Comparison of ENCODE assay signal across 25 cellular contexts in the genomic region with DNA sequence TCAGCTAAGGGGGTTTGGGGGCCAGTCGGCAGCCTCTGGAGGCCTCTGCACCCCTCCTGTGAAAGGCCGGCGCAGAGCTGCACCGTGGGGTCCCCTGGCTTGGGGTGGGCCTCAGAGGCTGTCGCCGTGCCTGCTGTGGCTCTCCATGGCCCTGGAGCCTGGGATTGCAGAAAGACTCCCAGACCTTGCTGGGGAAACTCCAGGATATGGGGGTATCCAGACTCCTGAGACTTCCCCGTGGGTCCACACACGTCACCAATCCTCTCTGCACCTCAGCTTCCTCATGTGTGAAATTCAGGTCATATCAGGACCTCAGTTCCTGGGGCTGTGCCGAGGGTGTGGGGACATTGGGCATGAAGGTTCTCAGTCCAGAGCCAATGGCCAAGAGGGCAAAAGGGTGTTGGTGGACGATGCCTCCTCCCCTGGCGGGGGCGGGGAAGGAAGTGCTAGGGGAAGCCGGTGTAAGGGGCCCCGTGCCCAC.
DNase-seq lines count a peak whose midpoint lies in the region; ATAC-seq, FAIRE-seq and TF ChIP-seq lines count a peak whose summit lies in the region.
"Had no signal": no experiment of that assay in that cellular context is flagged by ENCODE, and none has a peak within 500 bp of the region (broad histone marks: within the 10 kb centered on the region; RNA-seq: fewer than 3 reads in every experiment).

No MANE protein-coding gene starts in this region.

- H3K27ac Mint-ChIP-seq in chondrocyte (ENCODE audit: unreplicated experiment), result no peak overlapping the region
- H3K27ac Mint-ChIP-seq: activated CD4-positive, alpha-beta memory T cell treated with anti-CD3 and anti-CD28 coated beads, Interleukin-2, amount 10 ng/mL, durations not matched to agents 7 days and 5 days; activated naive CD8-positive, alpha-beta T cell; naive thymus-derived CD4-positive, alpha-beta T cell; T-cell had no signal

- H3K27ac ChIP-seq in right lobe of liver (no peak overlapping the region), sigmoid colon (no peak overlapping the region)
- H3K27ac ChIP-seq: epithelial cell of prostate, HL-60, SJCRH30 had no signal

- H3K27me3 ChIP-seq in right lobe of liver (no peaks in the 10 kb centered on the region), sigmoid colon (no peaks in the 10 kb centered on the region)
- H3K27me3 ChIP-seq: SJCRH30 had no signal

- no peak overlapping the region for H3K4me3 Mint-ChIP-seq in chondrocyte (ENCODE audit: unreplicated experiment)
- H3K4me3 Mint-ChIP-seq: activated CD4-positive, alpha-beta memory T cell treated with anti-CD3 and anti-CD28 coated beads, Interleukin-2, amount 10 ng/mL, durations not matched to agents 7 days and 5 days; activated naive CD8-positive, alpha-beta T cell; T-cell had no signal

- WGBS in right lobe of liver (ENCODE audit: insufficient coverage, low coverage, low lambda C conversion rate, missing lambda C conversion rate), result 0% methylated on average over 1 of the region's 14 CpGs
- 89 to 91% methylated on average over 14 of the region's 14 CpGs for WGBS in sigmoid colon, 2 donors

- TF ChIP-seq CTCF in chondrocyte (IDR thresholded peaks at IDR 0.05) (no peak), right lobe of liver (IDR thresholded peaks at IDR 0.05) (no peak), sigmoid colon (IDR thresholded peaks at IDR 0.05) (no peak), GM20000 (IDR thresholded peaks at IDR 0.05; ENCODE audit: extremely low read depth, missing control alignments) (no peak)

- no peaks in the 10 kb centered on the region for H3K9me3 ChIP-seq in right lobe of liver
- no peaks in the 10 kb centered on the region for H3K9me3 ChIP-seq in sigmoid colon
- H3K9me3 ChIP-seq: Caco-2 had no signal

- H3K4me3 ChIP-seq in right lobe of liver (no peak overlapping the region), sigmoid colon (no peak overlapping the region)
- H3K4me3 ChIP-seq: SJCRH30 had no signal

- H3K9me3 Mint-ChIP-seq in chondrocyte (ENCODE audit: low read depth), result no peaks in the 10 kb centered on the region
- H3K9me3 Mint-ChIP-seq: activated CD4-positive, alpha-beta memory T cell treated with anti-CD3 and anti-CD28 coated beads, Interleukin-2, amount 10 ng/mL, durations not matched to agents 7 days and 5 days; naive thymus-derived CD4-positive, alpha-beta T cell; T-cell had no signal

- H3K36me3 Mint-ChIP-seq in chondrocyte (ENCODE audit: low read depth), result no peaks in the 10 kb centered on the region
- H3K36me3 Mint-ChIP-seq: T-cell had no signal

- peak in 3 of 4 donors; percentile 44 to 60 (median 45) for ATAC-seq in right lobe of liver
- no peak for ATAC-seq in HG02885 (IDR thresholded peaks at IDR 0.05; ENCODE audit: poor library complexity, unreplicated experiment)
- ATAC-seq: naive thymus-derived CD4-positive, alpha-beta T cell; T-cell had no signal

- no peaks in the 10 kb centered on the region for H3K4me1 Mint-ChIP-seq in chondrocyte (ENCODE audit: low read depth)

- peak; percentile 53 for DNase-seq in activated effector memory CD4-positive, alpha-beta T cell treated with anti-CD3 and anti-CD28 coated beads, Interleukin-2, amount 50 U/mL, for 16 hours
- no peak for DNase-seq in activated effector memory CD4-positive, alpha-beta T cell treated with Interleukin-2 at 50 U/mL for 16 hours
- DNase-seq in chondrocyte (ENCODE audit: low spot score), result peak; percentile 79
- DNase-seq in right lobe of liver, result peak; percentile 17 to 85 (median 53)
- DNase-seq in sigmoid colon, result peak; percentile 48
- DNase-seq in GM20000 (ENCODE audit: low spot score), result no peak
- no peak for DNase-seq in H54 (ENCODE audit: insufficient read length, low spot score)
- DNase-seq: activated CD4-positive, alpha-beta memory T cell treated with anti-CD3 and anti-CD28 coated beads, Interleukin-2, amount 10 ng/mL, durations not matched to agents 7 days and 5 days; activated T-cell treated with anti-CD3 and anti-CD28 coated beads for 4 hours; cerebellar nuclear complex; DMS79 treated with DMSO at 0.1 percent for 48 hours; naive thymus-derived CD4-positive, alpha-beta T cell; NCI-H1048; NCI-H1694 treated with DMSO at 0.1 percent for 48 hours; NCI-H2171; NCI-H524; NK-92 treated with Interleukin-12 subunit alpha and Interleukin-12 subunit beta, amount 100 ng/mL, for 24 hours; SJCRH30; T-cell had no signal

- intact Hi-C loops in right lobe of liver (cut with DNase I), result no loop called here
- intact Hi-C loops in sigmoid colon (cut with DNase I), result no loop called here

- H3K36me3 ChIP-seq in right lobe of liver (no peaks in the 10 kb centered on the region), sigmoid colon (no peaks in the 10 kb centered on the region)
- H3K36me3 ChIP-seq: SJCRH30 had no signal

- no peak for TF ChIP-seq EP300 in sigmoid colon (IDR thresholded peaks at IDR 0.05)

- FAIRE-seq in H54 (lab: Jason Lieb, UNC), result no peak
- FAIRE-seq: urothelium cell line had no signal

- H3K27me3 Mint-ChIP-seq in chondrocyte (ENCODE audit: low read depth), result peaks cover 15% of the 10 kb centered on the region
- H3K27me3 Mint-ChIP-seq: activated CD4-positive, alpha-beta memory T cell treated with anti-CD3 and anti-CD28 coated beads, Interleukin-2, amount 10 ng/mL, durations not matched to agents 7 days and 5 days; activated naive CD8-positive, alpha-beta T cell; naive thymus-derived CD4-positive, alpha-beta T cell; T-cell had no signal

- no peak for TF ChIP-seq POLR2A in right lobe of liver (IDR thresholded peaks at IDR 0.05)
- TF ChIP-seq POLR2A in sigmoid colon (IDR thresholded peaks at IDR 0.05), result no peak
- TF ChIP-seq POLR2A in H54 (IDR thresholded peaks at IDR 0.05; ENCODE audit: low read depth, low read length), result no peak

- no peaks in the 10 kb centered on the region for H3K4me1 ChIP-seq in right lobe of liver
- no peaks in the 10 kb centered on the region for H3K4me1 ChIP-seq in sigmoid colon
- H3K4me1 ChIP-seq: Caco-2 had no signal

Comparison
In these comparisons a context has a peak if more than half of its experiments do, and no peak if none do; other contexts are left out.
1. DNase-seq: peak in activated effector memory CD4-positive, alpha-beta T cell treated with anti-CD3 and anti-CD28 coated beads, Interleukin-2, amount 50 U/mL, for 16 hours (single experiment), chondrocyte (single experiment), right lobe of liver (3 of 3) and sigmoid colon (single experiment); none in activated effector memory CD4-positive, alpha-beta T cell treated with Interleukin-2 at 50 U/mL for 16 hours (single experiment), GM20000 (single experiment) and H54 (single experiment).